In the genomic region with DNA sequence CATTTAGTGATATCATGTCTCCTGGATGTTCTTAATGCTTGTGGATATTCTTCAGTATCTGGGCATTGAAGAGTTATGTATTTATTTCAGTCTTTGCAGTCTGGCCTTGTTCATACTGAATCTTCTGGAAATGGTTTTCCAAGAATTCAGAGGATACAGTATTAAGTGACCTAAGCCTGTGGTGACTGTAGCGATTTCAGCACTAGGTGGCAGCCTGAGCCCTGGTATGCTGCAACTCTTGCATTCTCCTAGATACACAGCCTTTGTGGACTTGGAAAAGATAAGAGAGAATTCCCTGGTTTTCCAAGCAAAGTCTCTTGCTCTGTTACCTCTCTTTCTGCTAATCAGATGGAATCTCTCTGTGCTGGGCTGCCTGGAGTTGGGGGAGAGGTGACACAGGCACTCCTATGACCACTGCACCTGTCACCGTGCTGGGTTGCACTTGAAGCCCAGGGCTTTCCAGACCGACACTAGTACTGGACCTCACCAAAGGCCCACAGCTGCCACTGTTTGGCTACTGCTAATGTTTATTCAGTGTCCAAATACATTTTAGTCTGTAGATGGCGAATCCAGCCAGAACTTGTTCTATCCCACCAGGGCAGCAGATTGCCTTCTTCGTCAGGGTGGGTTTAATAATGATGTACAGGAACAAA, we compare ENCODE assay signal across 8 cellular contexts. TPM values are rescaled to one million over a fixed set of nuclear protein-coding genes. Genes with fewer than 3 reads are reported as not detected.
DNase-seq lines count a peak whose midpoint lies in the region; ATAC-seq and TF ChIP-seq lines count a peak whose summit lies in the region.

No MANE protein-coding gene starts in this region.

- no peak overlapping the region for H2AFZ ChIP-seq in H9 (ENCODE audit: low read length)

- H3K27ac ChIP-seq in A673 (ENCODE audit: low read depth, low read length, poor library complexity, severe bottlenecking) (no peak overlapping the region), H9 (ENCODE audit: insufficient read length, low read depth, low read length) (no peak overlapping the region), RWPE2 (ENCODE audit: poor library complexity, severe bottlenecking) (no peak overlapping the region), left ventricle myocardium inferior (replicated peaks) (no peak overlapping the region)

- ATAC-seq in RWPE2 (ENCODE audit: low read depth): peak; percentile 68; the same call in 2 of the 3 replicates
- no peak for ATAC-seq in HG02973 (IDR thresholded peaks at IDR 0.05; ENCODE audit: unreplicated experiment)
- no peak for ATAC-seq in HG03280 (IDR thresholded peaks at IDR 0.05; ENCODE audit: unreplicated experiment)

- peaks cover 84 to 86% of the 10 kb centered on the region in 2 experiments for H3K9me3 Mint-ChIP-seq in H9
- peaks cover 2% of the 10 kb centered on the region for H3K9me3 Mint-ChIP-seq in activated CD4-positive, alpha-beta memory T cell treated with anti-CD3 and anti-CD28 coated beads, Interleukin-2, amount 10 ng/mL, durations not matched to agents 7 days and 5 days

- H4K8ac ChIP-seq in H9 (replicated peaks; ENCODE audit: insufficient read length, low read depth, low read length): no peak overlapping the region

- peaks cover under 1% of the 10 kb centered on the region; the same call in 1 of the 2 replicates for H3K27me3 Mint-ChIP-seq in H9 (ENCODE audit: low read depth)
- H3K27me3 Mint-ChIP-seq in activated CD4-positive, alpha-beta memory T cell treated with anti-CD3 and anti-CD28 coated beads, Interleukin-2, amount 10 ng/mL, durations not matched to agents 7 days and 5 days: no peaks in the 10 kb centered on the region

- H3K56ac ChIP-seq in H9 (ENCODE audit: insufficient read length, low read depth, low read length): no peak overlapping the region

- H3K36me3 Mint-ChIP-seq in H9 (ENCODE audit: insufficient read depth in 1 of 3, low read depth in 3 of 3): peaks cover 35 to 40% (median 37%) of the 10 kb centered on the region in 3 experiments
- no peaks in the 10 kb centered on the region for H3K36me3 Mint-ChIP-seq in activated CD4-positive, alpha-beta memory T cell treated with anti-CD3 and anti-CD28 coated beads, Interleukin-2, amount 10 ng/mL, durations not matched to agents 7 days and 5 days (ENCODE audit: low read depth)

- H3K4me1 Mint-ChIP-seq in H9: peaks cover 11 to 14% of the 10 kb centered on the region in 2 experiments
- no peaks in the 10 kb centered on the region for H3K4me1 Mint-ChIP-seq in activated CD4-positive, alpha-beta memory T cell treated with anti-CD3 and anti-CD28 coated beads, Interleukin-2, amount 10 ng/mL, durations not matched to agents 7 days and 5 days

- no peaks in the 10 kb centered on the region for H4K20me1 ChIP-seq in H9 (ENCODE audit: control insufficient read depth, insufficient read depth, insufficient read length)

- H3K9ac ChIP-seq in H9 (ENCODE audit: extremely low read depth, insufficient read length, low read length): no peak overlapping the region

- DNase-seq in A673 (ENCODE audit: low spot score) (peak; percentile 49), H9 (peak; percentile 42), RWPE2 (ENCODE audit: low spot score) (no peak), left ventricle myocardium inferior (no peak), KG1 (lab: John Stamatoyannopoulos, UW) (no peak)
- DNase-seq in activated CD4-positive, alpha-beta memory T cell treated with anti-CD3 and anti-CD28 coated beads, Interleukin-2, amount 10 ng/mL, durations not matched to agents 7 days and 5 days: no peak

- no peak overlapping the region for H4K5ac ChIP-seq in H9 (ENCODE audit: insufficient read length, low read depth, low read length)

- no peak overlapping the region for H2BK120ac ChIP-seq in H9 (ENCODE audit: low read depth, low read length, poor library complexity, severe bottlenecking)

- no peak overlapping the region; a peak in 1 of 7 replicates for H3K27ac Mint-ChIP-seq in H9
- no peak overlapping the region for H3K27ac Mint-ChIP-seq in activated CD4-positive, alpha-beta memory T cell treated with anti-CD3 and anti-CD28 coated beads, Interleukin-2, amount 10 ng/mL, durations not matched to agents 7 days and 5 days

- H3K4me1 ChIP-seq in A673 (ENCODE audit: insufficient read depth, low read length, poor library complexity, severe bottlenecking) (no peaks in the 10 kb centered on the region), H9 (ENCODE audit: insufficient read depth, low read length) (peaks cover 6% of the 10 kb centered on the region; the same call in 1 of the 2 replicates), RWPE2 (ENCODE audit: insufficient read depth, poor library complexity, severe bottlenecking) (no peaks in the 10 kb centered on the region), left ventricle myocardium inferior (no peaks in the 10 kb centered on the region)

- H3K27me3 ChIP-seq in A673 (replicated peaks; ENCODE audit: insufficient read depth, low read depth, low read length, poor library complexity) (no peaks in the 10 kb centered on the region), H9 (ENCODE audit: insufficient read depth, low read length) (no peaks in the 10 kb centered on the region), RWPE2 (ENCODE audit: insufficient read depth, poor library complexity, severe bottlenecking) (no peaks in the 10 kb centered on the region), left ventricle myocardium inferior (ENCODE audit: low read depth) (no peaks in the 10 kb centered on the region)

- no peak overlapping the region for H3K4ac ChIP-seq in H9 (ENCODE audit: low read depth, low read length)

- H2BK12ac ChIP-seq in H9 (ENCODE audit: insufficient read length, low read depth, low read length): no peak overlapping the region

- no peak overlapping the region for H4K91ac ChIP-seq in H9 (ENCODE audit: insufficient read length, low read depth, low read length)

- intact Hi-C loops in A673 (cut with micrococcal nuclease; ENCODE audit: unreplicated experiment): loop anchor here (2.0 kb wide), 1 partner anchor 298 kb away; no protein-coding TSS in a partner anchor
- intact Hi-C loops in left ventricle myocardium inferior (cut with micrococcal nuclease): no loop called here

- POLR2A ChIA-PET in A673 (lab: Charles Lee; ENCODE audit: low non-redundant PET): no interaction called here
- POLR2A ChIA-PET in activated CD4-positive, alpha-beta memory T cell treated with anti-CD3 and anti-CD28 coated beads, Interleukin-2, amount 10 ng/mL, durations not matched to agents 7 days and 5 days (lab: Charles Lee): no interaction called here

- no TSS peak for BruUV-seq in A673 (replicated peaks; lab: Mats Ljungman, UMichigan)

- H3K4me2 ChIP-seq in H9 (ENCODE audit: insufficient read depth, insufficient read length, low read length): no peak overlapping the region

- no peak overlapping the region for H3K14ac ChIP-seq in H9 (ENCODE audit: insufficient read depth, low read length)

- no peak overlapping the region for H2AK5ac ChIP-seq in H9 (ENCODE audit: insufficient read length, low read length)

- H3K79me1 ChIP-seq in H9 (ENCODE audit: insufficient read depth, low read depth, low read length, poor library complexity, severe bottlenecking): no peaks in the 10 kb centered on the region

- WGBS in H9 (ENCODE audit: extremely low coverage, insufficient read length, low lambda C conversion rate): no CpG with 5 or more reads among the region's 5 CpGs

- H2BK5ac ChIP-seq in H9 (ENCODE audit: insufficient read length, low read length): no peak overlapping the region

- no peak overlapping the region for H2BK20ac ChIP-seq in H9 (ENCODE audit: low read depth, low read length, poor library complexity, severe bottlenecking)

- H3K23ac ChIP-seq in H9 (ENCODE audit: insufficient read length, low read depth, low read length): no peak overlapping the region

- no peak overlapping the region for H2BK15ac ChIP-seq in H9 (ENCODE audit: low read depth, low read length)

- TF ChIP-seq CTCF in A673 (conservative IDR thresholded peaks at IDR 0.05; ENCODE audit: low read depth, low read length): peak; percentile 59
- TF ChIP-seq CTCF in H9 (conservative IDR thresholded peaks at IDR 0.05): peak; percentile 69
- peak; percentile 33 for TF ChIP-seq CTCF in RWPE2 (IDR thresholded peaks at IDR 0.05; ENCODE audit: poor library complexity, severe bottlenecking)
- TF ChIP-seq CTCF in left ventricle myocardium inferior (IDR thresholded peaks at IDR 0.05; ENCODE audit: borderline replicate concordance): peak; percentile 53

- H3K36me3 ChIP-seq in A673 (ENCODE audit: insufficient read depth, low read length, poor library complexity, severe bottlenecking): no peaks in the 10 kb centered on the region
- H3K36me3 ChIP-seq in RWPE2 (ENCODE audit: low read depth): no peaks in the 10 kb centered on the region
- H3K36me3 ChIP-seq in left ventricle myocardium inferior: no peaks in the 10 kb centered on the region

- H3T11ph ChIP-seq in H9 (ENCODE audit: low read length): no peak overlapping the region

- H3K4me3 Mint-ChIP-seq in H9: no peak overlapping the region; a peak in 1 of 5 replicates
- H3K4me3 Mint-ChIP-seq in activated CD4-positive, alpha-beta memory T cell treated with anti-CD3 and anti-CD28 coated beads, Interleukin-2, amount 10 ng/mL, durations not matched to agents 7 days and 5 days: no peak overlapping the region

- H3K9me3 ChIP-seq in A673 (ENCODE audit: low read depth, low read length, poor library complexity, severe bottlenecking) (no peaks in the 10 kb centered on the region), H9 (ENCODE audit: control insufficient read depth, low read depth, low read length) (peaks cover 27% of the 10 kb centered on the region), RWPE2 (ENCODE audit: severe bottlenecking) (no peaks in the 10 kb centered on the region), left ventricle myocardium inferior (replicated peaks) (peaks cover 7% of the 10 kb centered on the region)

- H3K79me2 ChIP-seq in H9 (ENCODE audit: insufficient read depth, low read length): no peaks in the 10 kb centered on the region; the same call in 1 of the 2 replicates

- CTCF ChIA-PET in A673 (lab: Charles Lee): no interaction called here
- CTCF ChIA-PET in activated CD4-positive, alpha-beta memory T cell treated with anti-CD3 and anti-CD28 coated beads, Interleukin-2, amount 10 ng/mL, durations not matched to agents 7 days and 5 days (lab: Charles Lee): interaction anchor here (0.7 kb wide), 1 partner anchor 298 kb away, joined by 3 read pairs; no protein-coding TSS in a partner anchor

- H3K4me3 ChIP-seq in A673 (ENCODE audit: low read depth, low read length, poor library complexity, severe bottlenecking) (no peak overlapping the region), RWPE2 (ENCODE audit: severe bottlenecking) (no peak overlapping the region), left ventricle myocardium inferior (no peak overlapping the region)

- no peak overlapping the region for H3K18ac ChIP-seq in H9 (ENCODE audit: insufficient read length, low read depth, low read length)

- no peaks in the 10 kb centered on the region for H3K23me2 ChIP-seq in H9 (ENCODE audit: insufficient read length, low read depth, low read length, poor library complexity, severe bottlenecking)

RNA-seq across cellular contexts. Expression of gene SPIN2A, which starts 19.3 kb away (rescaled TPM):
- 3.4 and 3.7 TPM in 2 replicates for total RNA-seq in A673 (2021)
- 2.2 and 2.8 TPM in 2 replicates for total RNA-seq in H9 (2021)
- total RNA-seq in left ventricle myocardium inferior: 0.22 TPM
- total RNA-seq in activated CD4-positive, alpha-beta memory T cell treated with anti-CD3 and anti-CD28 coated beads, Interleukin-2, amount 10 ng/mL, durations not matched to agents 7 days and 5 days: under 1 TPM; 0.81 to 0.85 TPM

RNA-seq across cellular contexts. Expression of gene SPIN2B, which starts 35.2 kb away (rescaled TPM):
- total RNA-seq in A673 (2021): 9.1 and 13.4 TPM in 2 replicates
- total RNA-seq in H9 (2021): 15.0 and 15.5 TPM in 2 replicates
- 8.4 TPM for total RNA-seq in left ventricle myocardium inferior
- total RNA-seq in activated CD4-positive, alpha-beta memory T cell treated with anti-CD3 and anti-CD28 coated beads, Interleukin-2, amount 10 ng/mL, durations not matched to agents 7 days and 5 days: 10 to 100 TPM; 11.7 to 12.1 TPM

Comparison
In these comparisons a context has a peak if more than half of its experiments do, and no peak if none do; other contexts are left out.
1. DNase-seq: peak in A673 (single experiment) and H9 (single experiment); none in RWPE2 (single experiment), left ventricle myocardium inferior (single experiment), KG1 (single experiment) and activated CD4-positive, alpha-beta memory T cell treated with anti-CD3 and anti-CD28 coated beads, Interleukin-2, amount 10 ng/mL, durations not matched to agents 7 days and 5 days (single experiment).
2. Peak in every context shown above with its lines, with median percentiles within 50 percentile points of each other: CTCF ChIP-seq.